8 cellular contexts compared by ENCODE assay signal in genomic region chr19:18007939-18008673, GRCh38. TPM values are rescaled to one million over a fixed set of nuclear protein-coding genes. Genes with fewer than 3 reads are reported as not detected.
DNase-seq lines count a peak whose midpoint lies in the region; ATAC-seq and TF ChIP-seq lines count a peak whose summit lies in the region.

Gene ARRDC2, plus strand, starts transcription at chr19:18008170. Its CDS starts 141 bp downstream, at chr19:18008311.

- peaks cover 4 to 9% of the 10 kb centered on the region in 2 experiments for H3K4me1 Mint-ChIP-seq in H9
- H3K4me1 Mint-ChIP-seq in activated CD4-positive, alpha-beta T cell treated with anti-CD3 and anti-CD28 coated beads, Interleukin-2, amount 10 ng/mL, durations not matched to agents 24 days and 14 days: peaks cover 35% of the 10 kb centered on the region

- H3K27ac ChIP-seq in H9 (ENCODE audit: insufficient read length, low read depth, low read length) (no peak within 1 kb of the TSS), cingulate gyrus (ENCODE audit: low read depth, low read length) (peak within 1 kb of the TSS; percentile 94)

- H2BK12ac ChIP-seq in H9 (ENCODE audit: insufficient read length, low read depth, low read length): no peak within 1 kb of the TSS

- H3K18ac ChIP-seq in H9 (ENCODE audit: insufficient read length, low read depth, low read length): peak within 1 kb of the TSS; percentile 25

- no peak within 1 kb of the TSS for H3K23ac ChIP-seq in H9 (ENCODE audit: insufficient read length, low read depth, low read length)

- no CpG with 5 or more reads among the region's 91 CpGs for WGBS in H9 (ENCODE audit: extremely low coverage, insufficient read length, low lambda C conversion rate)

- H3K23me2 ChIP-seq in H9 (ENCODE audit: insufficient read length, low read depth, low read length, poor library complexity, severe bottlenecking): peaks cover 8% of the 10 kb centered on the region

- peaks cover 2 to 17% (median 9%) of the 10 kb centered on the region in 3 experiments for H3K36me3 Mint-ChIP-seq in H9 (ENCODE audit: insufficient read depth in 1 of 3, low read depth in 3 of 3)
- peaks cover 51% of the 10 kb centered on the region for H3K36me3 Mint-ChIP-seq in activated CD4-positive, alpha-beta T cell treated with anti-CD3 and anti-CD28 coated beads, Interleukin-2, amount 10 ng/mL, durations not matched to agents 24 days and 14 days (ENCODE audit: low read depth)

- no peaks in the 10 kb centered on the region for H3K79me2 ChIP-seq in H9 (ENCODE audit: insufficient read depth, low read length)

- H3K4me2 ChIP-seq in H9 (ENCODE audit: insufficient read depth, insufficient read length, low read length): peak within 1 kb of the TSS; percentile 87

- H4K8ac ChIP-seq in H9 (replicated peaks; ENCODE audit: insufficient read length, low read depth, low read length): no peak within 1 kb of the TSS

- TF ChIP-seq CTCF in H9 (conservative IDR thresholded peaks at IDR 0.05): no peak

- no peak within 1 kb of the TSS for H2BK120ac ChIP-seq in H9 (ENCODE audit: low read depth, low read length, poor library complexity, severe bottlenecking)

- H3K9me3 Mint-ChIP-seq in H9: peaks cover 3 to 6% of the 10 kb centered on the region in 2 experiments
- no peaks in the 10 kb centered on the region for H3K9me3 Mint-ChIP-seq in activated CD4-positive, alpha-beta T cell treated with anti-CD3 and anti-CD28 coated beads, Interleukin-2, amount 10 ng/mL, durations not matched to agents 24 days and 14 days

- no peak within 1 kb of the TSS for H3T11ph ChIP-seq in H9 (ENCODE audit: low read length)

- no peak within 1 kb of the TSS for H2BK15ac ChIP-seq in H9 (ENCODE audit: low read depth, low read length)

- no peak within 1 kb of the TSS for H4K91ac ChIP-seq in H9 (ENCODE audit: insufficient read length, low read depth, low read length)

- H3K4me3 Mint-ChIP-seq in H9: peak within 1 kb of the TSS; percentile 78 to 96
- H3K4me3 Mint-ChIP-seq in activated CD4-positive, alpha-beta T cell treated with anti-CD3 and anti-CD28 coated beads, Interleukin-2, amount 10 ng/mL, durations not matched to agents 24 days and 14 days: peak within 1 kb of the TSS; percentile 92

- H3K14ac ChIP-seq in H9 (ENCODE audit: insufficient read depth, low read length): no peak within 1 kb of the TSS

- no peaks in the 10 kb centered on the region for H3K79me1 ChIP-seq in H9 (ENCODE audit: insufficient read depth, low read depth, low read length, poor library complexity, severe bottlenecking)

- no peak for ATAC-seq in HG02840 (IDR thresholded peaks at IDR 0.05; ENCODE audit: low FRiP score, unreplicated experiment)

- DNase-seq in COLO668 (lab: John Stamatoyannopoulos, UW; ENCODE audit: unreplicated experiment) (peak; percentile 88), H9 (peak; percentile 93), NCI-H2107 (lab: John Stamatoyannopoulos, UW) (peak; percentile 65), kidney tubule cell (ENCODE audit: low spot score) (peak; percentile 89)
- peak; percentile 96 for DNase-seq in activated CD4-positive, alpha-beta T cell treated with anti-CD3 and anti-CD28 coated beads, Interleukin-2, amount 10 ng/mL, durations not matched to agents 24 days and 14 days
- DNase-seq in stimulated activated CD4-positive, alpha-beta T cell treated with anti-CD3 and anti-CD28 coated beads, Interleukin-15, amount 100 ng/mL, for 24 hours: peak; percentile 91

- H2AK5ac ChIP-seq in H9 (ENCODE audit: insufficient read length, low read length): no peak within 1 kb of the TSS

- H4K5ac ChIP-seq in H9 (ENCODE audit: insufficient read length, low read depth, low read length): no peak within 1 kb of the TSS

- H2AFZ ChIP-seq in H9 (ENCODE audit: low read length): no peak within 1 kb of the TSS

- no peak within 1 kb of the TSS for H3K56ac ChIP-seq in H9 (ENCODE audit: insufficient read length, low read depth, low read length)

- no peaks in the 10 kb centered on the region for H3K4me1 ChIP-seq in H9 (ENCODE audit: insufficient read depth, low read length)

- H3K27me3 Mint-ChIP-seq in H9 (ENCODE audit: low read depth): peaks cover 3% of the 10 kb centered on the region
- no peaks in the 10 kb centered on the region for H3K27me3 Mint-ChIP-seq in activated CD4-positive, alpha-beta T cell treated with anti-CD3 and anti-CD28 coated beads, Interleukin-2, amount 10 ng/mL, durations not matched to agents 24 days and 14 days

- intact Hi-C loops in activated CD4-positive, alpha-beta T cell treated with anti-CD3 and anti-CD28 coated beads, Interleukin-2, amount 10 ng/mL, durations not matched to agents 24 days and 14 days (cut with micrococcal nuclease): loop anchor here (1.0 to 10.0 kb wide), 4 partner anchors 37 to 287 kb away; no protein-coding TSS in a partner anchor

- peak within 1 kb of the TSS; percentile 25 for H3K9ac ChIP-seq in H9 (ENCODE audit: extremely low read depth, insufficient read length, low read length)

- no peaks in the 10 kb centered on the region for H3K9me3 ChIP-seq in H9 (ENCODE audit: control insufficient read depth, low read depth, low read length)

- no peaks in the 10 kb centered on the region for H3K27me3 ChIP-seq in H9 (ENCODE audit: insufficient read depth, low read length)

- no peaks in the 10 kb centered on the region for H4K20me1 ChIP-seq in H9 (ENCODE audit: control insufficient read depth, insufficient read depth, insufficient read length)

- peak within 1 kb of the TSS in 2 of 3 experiments; percentile 49 to 96; a peak in 1 of 7 replicates for H3K27ac Mint-ChIP-seq in H9
- peak within 1 kb of the TSS; percentile 93 for H3K27ac Mint-ChIP-seq in activated CD4-positive, alpha-beta T cell treated with anti-CD3 and anti-CD28 coated beads, Interleukin-2, amount 10 ng/mL, durations not matched to agents 24 days and 14 days

- H2BK20ac ChIP-seq in H9 (ENCODE audit: low read depth, low read length, poor library complexity, severe bottlenecking): no peak within 1 kb of the TSS

- no peak within 1 kb of the TSS for H3K4ac ChIP-seq in H9 (ENCODE audit: low read depth, low read length)

- no peak within 1 kb of the TSS for H2BK5ac ChIP-seq in H9 (ENCODE audit: insufficient read length, low read length)

RNA-seq across cellular contexts. Expression of gene ARRDC2, which starts in this region (rescaled TPM):
- total RNA-seq in H9 (2021): 9.5 and 10.5 TPM in 2 replicates
- 41.3 and 41.7 TPM in 2 replicates for total RNA-seq in activated CD4-positive, alpha-beta T cell treated with anti-CD3 and anti-CD28 coated beads, Interleukin-2, amount 10 ng/mL, durations not matched to agents 24 days and 14 days
